Comparison of ENCODE assay signal across 9 cellular contexts in genomic region chr3:48595526-48596121, GRCh38. TPM values are rescaled to one million over a fixed set of nuclear protein-coding genes. Genes with fewer than 3 reads are reported as not detected.
DNase-seq lines count a peak whose midpoint lies in the region; ATAC-seq, FAIRE-seq and TF ChIP-seq lines count a peak whose summit lies in the region.
"Had no signal": no experiment of that assay in that cellular context is flagged by ENCODE, and none has a peak within 500 bp of the region (broad histone marks: within the 10 kb centered on the region; RNA-seq: fewer than 3 reads in every experiment).

No MANE protein-coding gene starts in this region.

- H3K4me3 ChIP-seq in bronchial epithelial cell (ENCODE audit: low read depth, low read length) (peak overlapping the region; percentile 50), vagina (peak overlapping the region; percentile 63 to 68), WERI-Rb-1 (ENCODE audit: low read depth, low read length) (no peak overlapping the region)

- no peak for TF ChIP-seq CTCF in bronchial epithelial cell (IDR thresholded peaks at IDR 0.05; ENCODE audit: insufficient read depth, low read length, severe bottlenecking)
- no peak for TF ChIP-seq CTCF in vagina (IDR thresholded peaks at IDR 0.05)
- TF ChIP-seq CTCF in WERI-Rb-1 (IDR thresholded peaks at IDR 0.05; ENCODE audit: low read depth, low read length): no peak

- H3K4me1 ChIP-seq in vagina: peaks cover 78% of the 10 kb centered on the region

- FAIRE-seq in bronchial epithelial cell (lab: Jason Lieb, UNC): peak; percentile 84

- peak; percentile 63 for DNase-seq in Right ventricle myocardium inferior (ENCODE audit: missing footprints)
- DNase-seq in cardiac septum (ENCODE audit: low spot score): no peak
- DNase-seq in bronchial epithelial cell (ENCODE audit: low read depth): peak; percentile 95
- DNase-seq in left colon: no peak
- DNase-seq in vagina (ENCODE audit: extremely low spot score in 2 of 2): no peak
- DNase-seq in WERI-Rb-1: no peak
- DNase-seq in stimulated activated CD4-positive, alpha-beta T cell treated with anti-CD3 and anti-CD28 coated beads, Interleukin-4, amount 100 ng/mL, for 1 hour: no peak
- DNase-seq in NCI-H446 treated with DMSO at 0.1 percent for 48 hours (lab: John Stamatoyannopoulos, UW): no peak

- intact Hi-C loops in Right ventricle myocardium inferior (cut with DNase I): no loop called here
- intact Hi-C loops in cardiac septum (cut with DNase I): no loop called here
- intact Hi-C loops in left colon (cut with DNase I, micrococcal nuclease): no loop called here
- intact Hi-C loops in vagina (cut with DNase I): no loop called here

- H3K36me3 ChIP-seq in bronchial epithelial cell (ENCODE audit: control insufficient read depth, insufficient read depth, low read length) (peaks cover 37% of the 10 kb centered on the region), vagina (peaks cover 0 to 32% of the 10 kb centered on the region in 2 donors), WERI-Rb-1 (peaks cover 33% of the 10 kb centered on the region)

- ATAC-seq in Right ventricle myocardium inferior (no peak), left colon (peak; percentile 5)

- peak overlapping the region; percentile 94 for H3K27ac ChIP-seq in vagina
- no peak overlapping the region for H3K27ac ChIP-seq in WERI-Rb-1

- no peaks in the 10 kb centered on the region for H3K9me3 ChIP-seq in vagina
- H3K9me3 ChIP-seq in WERI-Rb-1 (ENCODE audit: severe bottlenecking): no peaks in the 10 kb centered on the region

- no peak for TF ChIP-seq POLR2A in vagina (IDR thresholded peaks at IDR 0.05)

- H3K27me3 ChIP-seq in bronchial epithelial cell (ENCODE audit: control insufficient read depth, insufficient read depth, low read length) (no peaks in the 10 kb centered on the region), vagina (no peaks in the 10 kb centered on the region), WERI-Rb-1 (ENCODE audit: insufficient read depth, low read depth, severe bottlenecking) (no peaks in the 10 kb centered on the region)

RNA-seq across cellular contexts. Expression of gene COL7A1, which starts 0.5 kb away (rescaled TPM):
- total RNA-seq in Right ventricle myocardium inferior (14.9 TPM), cardiac septum (26.5 TPM), bronchial epithelial cell (147 and 173 TPM in 2 replicates), left colon (1 to 10 TPM; 4.5 to 5.7 TPM), vagina (148 TPM)

RNA-seq across cellular contexts. Expression of gene UQCRC1, which starts 13.8 kb away (rescaled TPM):
- total RNA-seq in Right ventricle myocardium inferior: 1,186 TPM
- total RNA-seq in cardiac septum: 753 TPM
- total RNA-seq in bronchial epithelial cell: 473 and 946 TPM in 2 replicates
- 100 to 1,000 TPM; 613 to 797 TPM for total RNA-seq in left colon
- 190 TPM for total RNA-seq in vagina

RNA-seq across cellular contexts. Expression of gene TMEM89, which starts 25.9 kb away (rescaled TPM):
- total RNA-seq in Right ventricle myocardium inferior (not detected), cardiac septum (not detected), bronchial epithelial cell (not detected in 2 replicates), left colon (1 to 10 TPM in 1 of 2 donors, under 1 TPM in 1; 0.84 to 2.2 TPM), vagina (not detected)
- total RNA-seq: naive thymus-derived CD8-positive, alpha-beta T cell had no signal

RNA-seq across cellular contexts. Expression of gene UCN2, which starts 32.0 kb away (rescaled TPM):
- total RNA-seq in Right ventricle myocardium inferior (not detected), cardiac septum (0.48 TPM), bronchial epithelial cell (9.6 and 12.9 TPM in 2 replicates), left colon (not detected), vagina (5.2 TPM)

RNA-seq across cellular contexts. Expression of gene PFKFB4, which starts 39.0 kb away (rescaled TPM):
- total RNA-seq in Right ventricle myocardium inferior (2.4 TPM), cardiac septum (1.5 TPM), bronchial epithelial cell (18.2 and 20.2 TPM in 2 replicates), left colon (1 to 10 TPM; 6.0 to 10.0 TPM), vagina (7.4 TPM)

Comparison
In these comparisons a context has a peak if more than half of its experiments do, and no peak if none do; other contexts are left out.
1. DNase-seq: peak in Right ventricle myocardium inferior (single experiment) and bronchial epithelial cell (single experiment); none in cardiac septum (single experiment), left colon (0 of 2), vagina (0 of 2), WERI-Rb-1 (single experiment), stimulated activated CD4-positive, alpha-beta T cell treated with anti-CD3 and anti-CD28 coated beads, Interleukin-4, amount 100 ng/mL, for 1 hour (single experiment) and NCI-H446 treated with DMSO at 0.1 percent for 48 hours (single experiment).